ENCODE assay signal across 1 cellular context in genomic region chr20:36150847-36151539, GRCh38.
TF ChIP-seq lines count a peak whose summit lies in the region.

No MANE protein-coding gene starts in this region.

TF ChIP-seq in HepG2, 621 proteins besides CTCF, POLR2A, EP300 and RAD21 (continued from another document and continues in another):
- peak; percentile 18 for TF ChIP-seq MLX (CRISPR knock-in tag; IDR thresholded peaks at IDR 0.05)
- peak; percentile 77 for TF ChIP-seq ZGPAT (CRISPR knock-in tag; IDR thresholded peaks at IDR 0.05)
- peak; percentile 86 for TF ChIP-seq TCF7 (IDR thresholded peaks at IDR 0.05; ENCODE audit: low read depth)
- TF ChIP-seq ZNF552 (CRISPR knock-in tag; IDR thresholded peaks at IDR 0.05; ENCODE audit: borderline replicate concordance): peak; percentile 49; the same call in 1 of the 2 replicates
- TF ChIP-seq GATAD1 (CRISPR knock-in tag; IDR thresholded peaks at IDR 0.05): no peak
- peak; percentile 86 for TF ChIP-seq NR2F6 (IDR thresholded peaks at IDR 0.05)
- peak; percentile 92 for TF ChIP-seq NR2F6 (CRISPR knock-in tag; IDR thresholded peaks at IDR 0.05)
- 0 out of 2 replicates have a peak, but pooled peaks have one; percentile 52 for TF ChIP-seq ZNF615 (CRISPR knock-in tag; IDR thresholded peaks at IDR 0.05; ENCODE audit: borderline replicate concordance)
- TF ChIP-seq ZNF781 (CRISPR knock-in tag; IDR thresholded peaks at IDR 0.05; ENCODE audit: borderline replicate concordance, not compliant biosample characterization): peak; percentile 23
- peak; percentile 56; the same call in 1 of the 2 replicates for TF ChIP-seq NFKB2 (CRISPR knock-in tag; IDR thresholded peaks at IDR 0.05; ENCODE audit: borderline replicate concordance)
- TF ChIP-seq DR1 (CRISPR knock-in tag; IDR thresholded peaks at IDR 0.05): no peak
- TF ChIP-seq ZSCAN20 (CRISPR knock-in tag; IDR thresholded peaks at IDR 0.05; ENCODE audit: borderline replicate concordance): peak; percentile 73; the same call in 1 of the 2 replicates
- 0 out of 2 replicates have a peak, but pooled peaks have one; percentile 43 for TF ChIP-seq THAP8 (CRISPR knock-in tag; IDR thresholded peaks at IDR 0.05; ENCODE audit: borderline replicate concordance)
- peak; percentile 4; the same call in 1 of the 2 replicates for TF ChIP-seq CEBPG (CRISPR knock-in tag; IDR thresholded peaks at IDR 0.05)
- no peak for TF ChIP-seq RAD51 (IDR thresholded peaks at IDR 0.05; ENCODE audit: borderline replicate concordance)
- TF ChIP-seq RBM39 (IDR thresholded peaks at IDR 0.05; ENCODE audit: low read depth, low read length, poor library complexity, severe bottlenecking): no peak
- TF ChIP-seq PPARG (CRISPR knock-in tag; conservative IDR thresholded peaks at IDR 0.05): peak; percentile 81; the same call in 1 of the 2 replicates
- peak; percentile 91 for TF ChIP-seq IKZF5 (CRISPR knock-in tag; IDR thresholded peaks at IDR 0.05)
- no peak for TF ChIP-seq ZHX1 (CRISPR knock-in tag; IDR thresholded peaks at IDR 0.05; ENCODE audit: low read depth)
- TF ChIP-seq ZSCAN21 (CRISPR knock-in tag; IDR thresholded peaks at IDR 0.05; ENCODE audit: borderline replicate concordance): 0 out of 2 replicates have a peak, but pooled peaks have one; percentile 62
- no peak for TF ChIP-seq ZNF7 (CRISPR knock-in tag; IDR thresholded peaks at IDR 0.05)
- peak; percentile 37; the same call in 1 of the 2 replicates for TF ChIP-seq ZNF142 (CRISPR knock-in tag; IDR thresholded peaks at IDR 0.05)
- TF ChIP-seq KDM2A (CRISPR knock-in tag; IDR thresholded peaks at IDR 0.05; ENCODE audit: borderline replicate concordance, low read depth): 0 out of 2 replicates have a peak, but pooled peaks have one; percentile 53
- TF ChIP-seq GPN1 (CRISPR knock-in tag; IDR thresholded peaks at IDR 0.05; ENCODE audit: borderline replicate concordance): no peak
- TF ChIP-seq HES4 (CRISPR knock-in tag; IDR thresholded peaks at IDR 0.05; ENCODE audit: borderline replicate concordance): no peak
- TF ChIP-seq MIER2 (CRISPR knock-in tag; IDR thresholded peaks at IDR 0.05): peak; percentile 16; the same call in 1 of the 2 replicates
- TF ChIP-seq FOXA1 (IDR thresholded peaks at IDR 0.05): no peak
- TF ChIP-seq FOXA1 (CRISPR knock-in tag; IDR thresholded peaks at IDR 0.05): no peak
- no peak; the same call in 1 of the 2 replicates for TF ChIP-seq NKX3-1 (CRISPR knock-in tag; IDR thresholded peaks at IDR 0.05)
- no peak for TF ChIP-seq ZNF547 (CRISPR knock-in tag; IDR thresholded peaks at IDR 0.05)
- no peak for TF ChIP-seq ZNF580 (CRISPR knock-in tag; IDR thresholded peaks at IDR 0.05; ENCODE audit: borderline replicate concordance, low read depth)
- TF ChIP-seq ZHX2 (IDR thresholded peaks at IDR 0.05; ENCODE audit: low read depth): peak; percentile 39; the same call in 1 of the 2 replicates
- TF ChIP-seq ZHX2 (CRISPR knock-in tag; IDR thresholded peaks at IDR 0.05; ENCODE audit: borderline replicate concordance): no peak; the same call in 1 of the 2 replicates
- no peak for TF ChIP-seq KLF13 (CRISPR knock-in tag; IDR thresholded peaks at IDR 0.05)
- TF ChIP-seq IRX3 (CRISPR knock-in tag; IDR thresholded peaks at IDR 0.05; ENCODE audit: borderline replicate concordance, low read depth): no peak
- peak; percentile 82; the same call in 1 of the 2 replicates for TF ChIP-seq ZNF441 (CRISPR knock-in tag; IDR thresholded peaks at IDR 0.05; ENCODE audit: borderline replicate concordance)
- peak; percentile 35; the same call in 1 of the 2 replicates for TF ChIP-seq DRAP1 (CRISPR knock-in tag; IDR thresholded peaks at IDR 0.05)
- 0 out of 2 replicates have a peak, but pooled peaks have one; percentile 10 for TF ChIP-seq RFX3 (CRISPR knock-in tag; IDR thresholded peaks at IDR 0.05)
- TF ChIP-seq HMG20A (CRISPR knock-in tag; IDR thresholded peaks at IDR 0.05; ENCODE audit: borderline replicate concordance): peak; percentile 78; the same call in 1 of the 2 replicates
- 0 out of 2 replicates have a peak, but pooled peaks have one; percentile 23 for TF ChIP-seq SSRP1 (CRISPR knock-in tag; IDR thresholded peaks at IDR 0.05)
- TF ChIP-seq KAT2B (IDR thresholded peaks at IDR 0.05; ENCODE audit: borderline replicate concordance, low read depth, low read length): no peak
- TF ChIP-seq ZNF619 (CRISPR knock-in tag; IDR thresholded peaks at IDR 0.05): no peak
